In the genomic region with DNA sequence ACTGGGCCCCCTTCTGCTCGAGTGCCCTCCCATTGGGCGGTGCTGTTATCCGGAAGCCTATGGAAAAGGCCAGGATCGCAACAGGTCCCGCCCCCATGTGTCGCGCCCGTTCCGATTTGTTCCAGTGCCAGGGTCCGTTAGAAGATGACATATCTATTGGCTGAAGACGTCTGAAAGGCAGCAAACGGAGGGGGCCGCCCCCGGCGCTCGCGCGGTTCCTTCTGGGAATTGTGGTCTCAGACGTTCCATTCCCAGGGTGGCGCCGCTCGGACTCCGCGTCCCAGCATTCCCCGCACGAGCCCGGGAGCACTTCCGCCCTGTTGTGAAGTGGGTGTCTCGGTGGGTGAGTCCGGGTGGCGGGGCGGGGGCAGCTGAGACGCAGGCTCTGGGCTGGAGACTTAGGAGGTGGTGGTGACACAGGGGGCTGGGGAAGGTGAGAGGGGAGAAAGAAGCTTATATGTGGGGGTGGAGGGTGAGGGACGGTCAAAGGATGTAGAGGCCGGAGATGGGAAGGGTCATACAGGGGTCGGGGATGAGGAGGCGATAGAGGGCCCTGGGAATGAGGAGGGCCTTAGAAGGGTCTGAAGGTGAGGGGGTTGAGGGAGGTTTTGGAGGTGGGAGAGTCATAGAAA, we compare ENCODE assay signal across 8 cellular contexts. TPM values are rescaled to one million over a fixed set of nuclear protein-coding genes. Genes with fewer than 3 reads are reported as not detected.
DNase-seq lines count a peak whose midpoint lies in the region; ATAC-seq and TF ChIP-seq lines count a peak whose summit lies in the region.

A gene (plus strand): TSS at position 297 of the 632 bp plus-strand sequence. CDS start 6,644 bp downstream, outside the sequence.

- no peaks in the 10 kb centered on the region for H3K36me3 ChIP-seq in left lung

- H3K4me3 ChIP-seq in left lung: peak within 1 kb of the TSS; percentile 37 to 57

- H3K9me3 ChIP-seq in left lung: no peaks in the 10 kb centered on the region

- DNase-seq in C1 segment of cervical spinal cord (lab: John Stamatoyannopoulos, UW): peak; percentile 83 to 99 (median 96)
- DNase-seq in NCI-H748 (lab: John Stamatoyannopoulos, UW; ENCODE audit: unreplicated experiment): peak; percentile 96
- peak; percentile 70 to 89 for DNase-seq in activated CD4-positive, alpha-beta T cell treated with anti-CD3 and anti-CD28 coated beads, Interleukin-2, amount 50 U/mL, for 24 hours (ENCODE audit: low read depth in 1 of 2, low spot score in 1 of 2)
- DNase-seq in dermis blood vessel endothelial cell: peak; percentile 98
- peak; percentile 97 for DNase-seq in left lung
- peak; percentile 77 for DNase-seq in stimulated activated CD4-positive, alpha-beta T cell treated with anti-CD3 and anti-CD28 coated beads, Interleukin-2, amount 100 ng/mL, for 4 hours (ENCODE audit: low read depth)

- peak; percentile 89 for ATAC-seq in GM19372 (IDR thresholded peaks at IDR 0.05; ENCODE audit: low read depth, unreplicated experiment)
- ATAC-seq in HG03521 (IDR thresholded peaks at IDR 0.05; ENCODE audit: unreplicated experiment): peak; percentile 90
- peak; percentile 97 for ATAC-seq in left lung

- intact Hi-C loops in left lung (cut with DNase I): no loop called here

- H3K4me1 ChIP-seq in left lung: peaks cover 0 to 31% of the 10 kb centered on the region in 2 donors

- no peaks in the 10 kb centered on the region for H3K27me3 ChIP-seq in left lung

- H3K27ac ChIP-seq in left lung: peak within 1 kb of the TSS; percentile 15 to 60

- TF ChIP-seq CTCF in left lung (IDR thresholded peaks at IDR 0.05): no peak

RNA-seq across cellular contexts. Expression of the gene that starts here (rescaled TPM):
- total RNA-seq in dermis blood vessel endothelial cell (10.6 and 16.2 TPM in 2 replicates), left lung (1 to 10 TPM; 4.3 to 4.4 TPM)

Comparison
In these comparisons a context has a peak if more than half of its experiments do, and no peak if none do; other contexts are left out.
1. Peak in every context shown above with its lines: DNase-seq, ATAC-seq, H3K4me3 ChIP-seq and H3K27ac ChIP-seq.